In genomic region chr2:12057436-12058166, GRCh38 we compare ENCODE assay signal across 8 cellular contexts.
DNase-seq lines count a peak whose midpoint lies in the region; ATAC-seq lines count a peak whose summit lies in the region.

No MANE protein-coding gene starts in this region.

- peaks cover 26% of the 10 kb centered on the region for H3K4me1 Mint-ChIP-seq in activated CD8-positive, alpha-beta memory T cell treated with anti-CD3 and anti-CD28 coated beads, Interleukin-2, amount 10 ng/mL, durations not matched to agents 7 days and 5 days
- H3K4me1 Mint-ChIP-seq in naive thymus-derived CD8-positive, alpha-beta T cell, result peaks cover 14 to 55% (median 42%) of the 10 kb centered on the region in 4 donors

- no peaks in the 10 kb centered on the region for H3K9me3 ChIP-seq in effector memory CD4-positive, alpha-beta T cell (ENCODE audit: control insufficient read depth, low read length)

- H3K27me3 Mint-ChIP-seq in activated CD8-positive, alpha-beta memory T cell treated with anti-CD3 and anti-CD28 coated beads, Interleukin-2, amount 10 ng/mL, durations not matched to agents 7 days and 5 days, result peaks cover 63% of the 10 kb centered on the region
- peaks cover 0 to 2% (median 0%) of the 10 kb centered on the region in 5 donors for H3K27me3 Mint-ChIP-seq in naive thymus-derived CD8-positive, alpha-beta T cell

- peak overlapping the region; percentile 27 for H3K4me3 Mint-ChIP-seq in activated CD8-positive, alpha-beta memory T cell treated with anti-CD3 and anti-CD28 coated beads, Interleukin-2, amount 10 ng/mL, durations not matched to agents 7 days and 5 days
- H3K4me3 Mint-ChIP-seq in naive thymus-derived CD8-positive, alpha-beta T cell, result peak overlapping the region in 6 of 10 donors; percentile 34 to 68 (median 52)

- CTCF ChIA-PET in activated CD8-positive, alpha-beta memory T cell treated with anti-CD3 and anti-CD28 coated beads, Interleukin-2, amount 10 ng/mL, durations not matched to agents 7 days and 5 days (lab: Charles Lee), result interaction anchor here (0.6 to 1.5 kb wide), 3 partner anchors 9 to 364 kb away, joined by 3 to 4 read pairs (median 3); no protein-coding TSS in a partner anchor

- H3K9me3 Mint-ChIP-seq in activated CD8-positive, alpha-beta memory T cell treated with anti-CD3 and anti-CD28 coated beads, Interleukin-2, amount 10 ng/mL, durations not matched to agents 7 days and 5 days (ENCODE audit: low read depth), result peaks cover 3% of the 10 kb centered on the region
- peaks cover 0 to 10% (median 3%) of the 10 kb centered on the region in 9 donors for H3K9me3 Mint-ChIP-seq in naive thymus-derived CD8-positive, alpha-beta T cell

- H3K27ac Mint-ChIP-seq in activated CD8-positive, alpha-beta memory T cell treated with anti-CD3 and anti-CD28 coated beads, Interleukin-2, amount 10 ng/mL, durations not matched to agents 7 days and 5 days, result peak overlapping the region; percentile 67
- H3K27ac Mint-ChIP-seq in naive thymus-derived CD8-positive, alpha-beta T cell, result peak overlapping the region in 2 of 10 donors; percentile 41 to 68

- H3K4me3 ChIP-seq in effector memory CD4-positive, alpha-beta T cell (ENCODE audit: insufficient read depth, low read depth, low read length, poor library complexity, severe bottlenecking), result no peak overlapping the region

- POLR2A ChIA-PET in naive thymus-derived CD8-positive, alpha-beta T cell (lab: Charles Lee), result interaction anchor here (0.6 to 1.5 kb wide), 3 partner anchors 12 to 335 kb away, joined by 3 to 8 read pairs (median 3); no protein-coding TSS in a partner anchor

- no peaks in the 10 kb centered on the region for H3K4me1 ChIP-seq in effector memory CD4-positive, alpha-beta T cell (ENCODE audit: control insufficient read depth, insufficient read depth, low read length, poor library complexity, severe bottlenecking)

- no peaks in the 10 kb centered on the region for H3K27me3 ChIP-seq in effector memory CD4-positive, alpha-beta T cell (replicated peaks; ENCODE audit: control insufficient read depth, insufficient read depth, low read length, poor library complexity, severe bottlenecking)

- H3K27ac ChIP-seq in effector memory CD4-positive, alpha-beta T cell (ENCODE audit: insufficient read depth, low read length, poor library complexity, severe bottlenecking), result no peak overlapping the region

- peaks cover 3% of the 10 kb centered on the region for H3K36me3 Mint-ChIP-seq in activated CD8-positive, alpha-beta memory T cell treated with anti-CD3 and anti-CD28 coated beads, Interleukin-2, amount 10 ng/mL, durations not matched to agents 7 days and 5 days
- no peaks in the 10 kb centered on the region for H3K36me3 Mint-ChIP-seq in naive thymus-derived CD8-positive, alpha-beta T cell

- DNase-seq in Daoy (ENCODE audit: low read depth) (peak; percentile 93), NCI-H128 (lab: John Stamatoyannopoulos, UW; ENCODE audit: unreplicated experiment) (no peak)
- DNase-seq in activated CD8-positive, alpha-beta memory T cell treated with anti-CD3 and anti-CD28 coated beads, Interleukin-2, amount 10 ng/mL, durations not matched to agents 7 days and 5 days, result peak; percentile 83
- peak in 4 of 10 donors; percentile 10 to 57 (median 19) for DNase-seq in naive thymus-derived CD8-positive, alpha-beta T cell
- DNase-seq in effector CD8-positive, alpha-beta T cell (lab: John Stamatoyannopoulos, UW), result no peak
- DNase-seq in effector memory CD4-positive, alpha-beta T cell, result no peak

- H3K36me3 ChIP-seq in effector memory CD4-positive, alpha-beta T cell (ENCODE audit: control insufficient read depth, insufficient read depth, low read length), result no peaks in the 10 kb centered on the region

- peak; percentile 86 for ATAC-seq in GM21390 (IDR thresholded peaks at IDR 0.05; ENCODE audit: unreplicated experiment)
- peak; percentile 74 for ATAC-seq in HG03521 (IDR thresholded peaks at IDR 0.05; ENCODE audit: unreplicated experiment)
- peak; percentile 93 for ATAC-seq in activated CD8-positive, alpha-beta memory T cell treated with anti-CD3 and anti-CD28 coated beads, Interleukin-2, amount 10 ng/mL, durations not matched to agents 7 days and 5 days
- peak; percentile 56 to 69 for ATAC-seq in naive thymus-derived CD8-positive, alpha-beta T cell

Comparison
In these comparisons a context has a peak if more than half of its experiments do, and no peak if none do; other contexts are left out.
1. DNase-seq: peak in Daoy (single experiment) and activated CD8-positive, alpha-beta memory T cell treated with anti-CD3 and anti-CD28 coated beads, Interleukin-2, amount 10 ng/mL, durations not matched to agents 7 days and 5 days (single experiment); none in effector CD8-positive, alpha-beta T cell (single experiment), NCI-H128 (single experiment) and effector memory CD4-positive, alpha-beta T cell (0 of 3).
2. Peak in every context shown above with its lines, with median percentiles within 50 percentile points of each other: ATAC-seq.